Comparison of ENCODE assay signal across 8 cellular contexts in genomic region chr14:22588419-22589095, GRCh38. TPM values are rescaled to one million over a fixed set of nuclear protein-coding genes. Genes with fewer than 3 reads are reported as not detected.
A peak's percentile ranks its signal among the peaks of the same experiment; 100 is the strongest.
DNase-seq lines count a peak whose midpoint lies in the region; TF ChIP-seq lines count a peak whose summit lies in the region.

No MANE protein-coding gene starts in this region.

- H2AFZ ChIP-seq in OCI-LY7 (ENCODE audit: low read length): peak overlapping the region; percentile 65; the same call in 1 of the 2 replicates

- DNase-seq in OCI-LY7 (ENCODE audit: low spot score) (no peak), epithelial cell of esophagus (ENCODE audit: low read depth) (no peak), progenitor cell of endocrine pancreas (ENCODE audit: low spot score, unreplicated experiment) (no peak), NCI-H1436 treated with DMSO at 0.1 percent for 48 hours (lab: John Stamatoyannopoulos, UW) (no peak), NCI-H2227 treated with DMSO at 0.1 percent for 48 hours (lab: John Stamatoyannopoulos, UW) (no peak), NCI-H1436 (lab: John Stamatoyannopoulos, UW) (no peak), NCI-H2029 (lab: John Stamatoyannopoulos, UW) (no peak)

- peak overlapping the region; percentile 98 for H3K27ac Mint-ChIP-seq in progenitor cell of endocrine pancreas

- intact Hi-C loops in OCI-LY7 (cut with micrococcal nuclease; ENCODE audit: unreplicated experiment): loop anchor here (5.0 kb wide), 1 partner anchor 264 kb away; no protein-coding TSS in a partner anchor

- H4K20me1 ChIP-seq in OCI-LY7 (ENCODE audit: insufficient read depth, low read length): no peaks in the 10 kb centered on the region

- H3K4me2 ChIP-seq in OCI-LY7 (ENCODE audit: low read length): peak overlapping the region; percentile 94

- peaks cover 47% of the 10 kb centered on the region for H3K79me2 ChIP-seq in OCI-LY7 (ENCODE audit: insufficient read depth, low read depth, low read length)

- no peak for TF ChIP-seq CTCF in OCI-LY7 (conservative IDR thresholded peaks at IDR 0.05; ENCODE audit: low read length)
- TF ChIP-seq CTCF in epithelial cell of esophagus (IDR thresholded peaks at IDR 0.05; ENCODE audit: insufficient read depth, low read depth, low read length, missing control alignments): no peak
- TF ChIP-seq CTCF in progenitor cell of endocrine pancreas (IDR thresholded peaks at IDR 0.05; ENCODE audit: unreplicated experiment): no peak

- no peaks in the 10 kb centered on the region for H3K9me3 ChIP-seq in OCI-LY7 (ENCODE audit: low read length)

- H3K27ac ChIP-seq in OCI-LY7 (ENCODE audit: low read depth, low read length, poor library complexity, severe bottlenecking): peak overlapping the region; percentile 58

- no peaks in the 10 kb centered on the region for H3K9me2 ChIP-seq in OCI-LY7 (ENCODE audit: insufficient read depth, low read length)

- peaks cover 16% of the 10 kb centered on the region for H3K4me1 Mint-ChIP-seq in progenitor cell of endocrine pancreas (ENCODE audit: low read depth)

- H3K4me3 Mint-ChIP-seq in progenitor cell of endocrine pancreas (ENCODE audit: low read depth): peak overlapping the region; percentile 97

- H3K27me3 Mint-ChIP-seq in progenitor cell of endocrine pancreas: peaks cover 5% of the 10 kb centered on the region

- CTCF ChIA-PET in OCI-LY7 (lab: Charles Lee; ENCODE audit: unreplicated experiment): interaction anchor here (0.7 to 1.7 kb wide), 4 partner anchors 10 to 77 kb away, joined by 3 to 8 read pairs (median 4); no protein-coding TSS in a partner anchor

- peaks cover 4% of the 10 kb centered on the region for H3K36me3 Mint-ChIP-seq in progenitor cell of endocrine pancreas (ENCODE audit: insufficient read depth)

- POLR2A ChIA-PET in OCI-LY7 (lab: Charles Lee): interaction anchor here (0.5 to 4.2 kb wide), 15 partner anchors 9 to 281 kb away, joined by 3 to 47 read pairs (median 4); partner anchors contain the start of genes ABHD4 and OXA1L

- H3K4me1 ChIP-seq in OCI-LY7 (ENCODE audit: insufficient read depth, low read length, poor library complexity, severe bottlenecking): peaks cover 59% of the 10 kb centered on the region

- peaks cover 35% of the 10 kb centered on the region; the same call in 1 of the 2 replicates for H3K36me3 ChIP-seq in OCI-LY7 (ENCODE audit: insufficient read depth, low read length)

- BruUV-seq in OCI-LY7 (replicated peaks; lab: Mats Ljungman, UMichigan): TSS peak; percentile 88

- H3K4me3 ChIP-seq in GM08714 (ENCODE audit: low read length) (peak overlapping the region; percentile 96), OCI-LY7 (ENCODE audit: low read depth, low read length, poor library complexity, severe bottlenecking) (peak overlapping the region; percentile 91), epithelial cell of esophagus (ENCODE audit: low read length) (peak overlapping the region; percentile 91)

- H3K9me3 Mint-ChIP-seq in progenitor cell of endocrine pancreas (ENCODE audit: low read depth): no peaks in the 10 kb centered on the region

RNA-seq across cellular contexts. Expression of gene DAD1, which starts 0.5 kb away (rescaled TPM):
- total RNA-seq in OCI-LY7 (2014; rRNA removed; shearing (Covaris generic)): 88.6 and 154 TPM in 2 replicates
- total RNA-seq in OCI-LY7 (2022) (115 and 117 TPM in 2 replicates), progenitor cell of endocrine pancreas (149 and 150 TPM in 2 replicates)

RNA-seq across cellular contexts. Expression of gene ABHD4, which starts 9.5 kb away (rescaled TPM):
- 5.6 and 6.6 TPM in 2 replicates for total RNA-seq in OCI-LY7 (2014; rRNA removed; shearing (Covaris generic))
- total RNA-seq in OCI-LY7 (2022) (15.1 and 15.6 TPM in 2 replicates), progenitor cell of endocrine pancreas (25.6 and 30.5 TPM in 2 replicates)

RNA-seq across cellular contexts. Expression of gene OR6J1, which starts 55.6 kb away (rescaled TPM):
- total RNA-seq in OCI-LY7 (2014; rRNA removed; shearing (Covaris generic)): not detected in 2 replicates
- total RNA-seq in OCI-LY7 (2022) (not detected in 2 replicates), progenitor cell of endocrine pancreas (not detected in 2 replicates)
